Comparison of ENCODE assay signal across 8 cellular contexts in the genomic region with DNA sequence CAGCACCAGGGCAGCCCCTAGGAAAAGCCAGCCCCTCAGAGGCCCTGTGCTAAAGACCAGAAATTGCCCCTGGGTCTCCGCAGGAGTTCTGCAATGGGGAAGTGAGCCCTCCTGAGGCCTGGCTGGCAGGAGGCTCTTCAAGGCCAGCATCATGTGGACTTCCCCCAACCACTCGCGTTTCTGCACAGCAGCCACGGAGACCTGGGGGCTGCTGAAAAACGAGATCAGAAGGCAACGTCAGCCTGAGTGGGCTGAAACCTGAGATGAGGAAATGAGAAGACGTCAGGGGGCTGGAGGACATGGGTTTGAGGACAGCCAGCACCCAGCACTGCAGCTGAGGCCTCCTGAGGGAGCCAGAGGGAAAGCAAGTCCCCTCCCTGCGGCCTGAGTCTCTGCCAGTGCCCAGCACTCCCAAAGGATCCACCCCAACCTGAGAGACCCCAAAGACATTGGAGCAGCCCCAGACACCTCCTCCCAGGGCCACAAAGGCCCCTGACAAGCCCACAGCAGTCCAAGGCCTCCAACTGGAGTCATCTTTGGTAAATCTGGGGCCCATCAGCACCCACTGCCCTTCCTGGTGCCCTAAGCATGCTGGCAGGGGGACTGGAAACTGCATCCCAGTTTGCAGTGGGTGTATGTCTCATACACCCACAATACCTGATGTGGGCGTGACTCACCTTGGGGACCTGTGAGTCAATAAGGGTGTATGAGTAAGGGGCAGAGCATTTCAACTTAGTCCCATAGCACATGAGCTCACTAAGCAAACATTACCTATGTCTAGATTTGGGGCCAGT. TPM values are rescaled to one million over a fixed set of nuclear protein-coding genes. Genes with fewer than 3 reads are reported as not detected.
DNase-seq lines count a peak whose midpoint lies in the region; ATAC-seq, FAIRE-seq and TF ChIP-seq lines count a peak whose summit lies in the region.
"Had no signal": no experiment of that assay in that cellular context is flagged by ENCODE, and none has a peak within 500 bp of the region (broad histone marks: within the 10 kb centered on the region; RNA-seq: fewer than 3 reads in every experiment).

No MANE protein-coding gene starts in this region.

- peak overlapping the region; percentile 94 for H3K27ac Mint-ChIP-seq in stimulated activated memory B cell treated with anti-CD40 and anti-IgM and Interleukin-4, amounts not matched to agents 10 μg/mL and 1 μg/mL and 100 μg/mL, for 72 hours

- H3K14ac ChIP-seq in H1 (ENCODE audit: insufficient read length) = no peak overlapping the region

- no peaks in the 10 kb centered on the region for H3K79me2 ChIP-seq in H1 (ENCODE audit: control insufficient read depth in 1 of 2, insufficient read depth in 2 of 2, low read length in 2 of 2)

- no peaks in the 10 kb centered on the region for H4K20me1 ChIP-seq in H1 (replicated peaks in 1 of 2; ENCODE audit: control insufficient read depth in 1 of 2, insufficient read depth in 2 of 2, low read length in 2 of 2)

- no peaks in the 10 kb centered on the region for H3K27me3 ChIP-seq in Peyer's patch
- no peaks in the 10 kb centered on the region for H3K27me3 ChIP-seq in H1 (replicated peaks in 1 of 4; ENCODE audit: control insufficient read depth in 3 of 4, extremely low read depth in 1 of 4, insufficient read depth in 3 of 4, low read length in 3 of 4)
- no peaks in the 10 kb centered on the region for H3K27me3 ChIP-seq in upper lobe of left lung

- peak overlapping the region; percentile 51 for H3K4me3 Mint-ChIP-seq in stimulated activated memory B cell treated with anti-CD40 and anti-IgM and Interleukin-4, amounts not matched to agents 10 μg/mL and 1 μg/mL and 100 μg/mL, for 72 hours

- H3K9me3 ChIP-seq in HEK293 (ENCODE audit: control insufficient read depth, insufficient read depth, low read depth, low read length) = no peaks in the 10 kb centered on the region
- H3K9me3 ChIP-seq in Peyer's patch = no peaks in the 10 kb centered on the region
- H3K9me3 ChIP-seq in H1 (ENCODE audit: insufficient read depth in 2 of 2, low read depth in 1 of 2, low read length in 1 of 2) = no peaks in the 10 kb centered on the region
- no peaks in the 10 kb centered on the region for H3K9me3 ChIP-seq in upper lobe of left lung

- H4K91ac ChIP-seq in H1 (replicated peaks; ENCODE audit: insufficient read length, low read length) = no peak overlapping the region

- H2AFZ ChIP-seq in H1 (ENCODE audit: low read length) = no peak overlapping the region; the same call in 1 of the 2 replicates

- no peaks in the 10 kb centered on the region for H3K36me3 Mint-ChIP-seq in stimulated activated memory B cell treated with anti-CD40 and anti-IgM and Interleukin-4, amounts not matched to agents 10 μg/mL and 1 μg/mL and 100 μg/mL, for 72 hours

- H2BK12ac ChIP-seq in H1 (ENCODE audit: low read depth, low read length) = peak overlapping the region; percentile 50; the same call in 1 of the 2 replicates

- H3K18ac ChIP-seq in H1 (ENCODE audit: extremely low read depth, low read length) = peak overlapping the region; percentile 1

- H3K27ac ChIP-seq in HEK293 (ENCODE audit: extremely low read depth, low read depth, low read length) (no peak overlapping the region), Peyer's patch (peak overlapping the region in 3 of 4 donors; percentile 22 to 83 (median 80)), H1 (ENCODE audit: low read depth, low read length) (no peak overlapping the region), upper lobe of left lung (no peak overlapping the region)

- no peaks in the 10 kb centered on the region for H3K79me1 ChIP-seq in H1 (ENCODE audit: low read depth, low read length)

- H2BK15ac ChIP-seq in H1 (ENCODE audit: low read length) = 0 out of 2 replicates have a peak overlapping the region, but pooled peaks have one; percentile 1

- WGBS in H1 (ENCODE audit: extremely low coverage in 1 of 2, insufficient coverage in 1 of 2, insufficient read length in 1 of 2, insufficient replicate concordance in 2 of 2, low coverage in 1 of 2, low lambda C conversion rate in 2 of 2, missing lambda C conversion rate in 1 of 2), 2 experiments = 83% methylated on average over 9 of the region's 9 CpGs; no CpG with 5 or more reads in 1 of the 2 experiments
- WGBS in upper lobe of left lung, 2 donors = 67 to 74% methylated on average over 7 to 9 of the region's 9 CpGs

- no peak overlapping the region for H4K5ac ChIP-seq in H1 (ENCODE audit: insufficient read length, low read depth, low read length)

- H3K4me1 Mint-ChIP-seq in stimulated activated memory B cell treated with anti-CD40 and anti-IgM and Interleukin-4, amounts not matched to agents 10 μg/mL and 1 μg/mL and 100 μg/mL, for 72 hours = peaks cover 92% of the 10 kb centered on the region

- no peak for TF ChIP-seq RAD21 in H1 (IDR thresholded peaks at IDR 0.05 in 1 of 2, conservative IDR thresholded peaks at IDR 0.05 in 1 of 2; ENCODE audit: low read depth in 2 of 2, low read length in 2 of 2)

- H3K9ac ChIP-seq in H1 (replicated peaks in 1 of 4; ENCODE audit: extremely low read depth in 1 of 4, low read depth in 3 of 4, low read length in 3 of 4) = no peak overlapping the region

- no peaks in the 10 kb centered on the region; the same call in 1 of the 2 replicates for H3K23me2 ChIP-seq in H1 (ENCODE audit: low read depth, low read length)

- H3K4me1 ChIP-seq in HEK293 (ENCODE audit: control insufficient read depth, insufficient read depth, low read length) = no peaks in the 10 kb centered on the region
- H3K4me1 ChIP-seq in Peyer's patch = peaks cover 0 to 38% (median 22%) of the 10 kb centered on the region in 4 donors
- peaks cover 0 to 12% (median 7%) of the 10 kb centered on the region in 4 experiments; a peak in 4 of 7 replicates for H3K4me1 ChIP-seq in H1 (replicated peaks in 1 of 4; ENCODE audit: control insufficient read depth in 3 of 4, insufficient read depth in 4 of 4, low read length in 3 of 4)
- H3K4me1 ChIP-seq in upper lobe of left lung = peaks cover 0 to 2% (median 0%) of the 10 kb centered on the region in 4 donors

- H3K9me3 Mint-ChIP-seq in stimulated activated memory B cell treated with anti-CD40 and anti-IgM and Interleukin-4, amounts not matched to agents 10 μg/mL and 1 μg/mL and 100 μg/mL, for 72 hours = no peaks in the 10 kb centered on the region

- TF ChIP-seq EP300 in H1 (IDR thresholded peaks at IDR 0.05; ENCODE audit: borderline replicate concordance in 1 of 2, low read depth in 2 of 2, low read length in 2 of 2) = no peak
- no peak for TF ChIP-seq EP300 in upper lobe of left lung (IDR thresholded peaks at IDR 0.05)

- TF ChIP-seq CTCF in HEK293 (tag by site-specific recombination; IDR thresholded peaks at IDR 0.05) (no peak), Peyer's patch (IDR thresholded peaks at IDR 0.05) (no peak), H1 (IDR thresholded peaks at IDR 0.05; ENCODE audit: control extremely low read depth in 1 of 3, insufficient read depth in 1 of 3, low read depth in 1 of 3, low read length in 3 of 3) (no peak), upper lobe of left lung (IDR thresholded peaks at IDR 0.05) (no peak)

- H3K4ac ChIP-seq in H1 (replicated peaks; ENCODE audit: insufficient read length, low read depth, low read length) = no peak overlapping the region

- no peaks in the 10 kb centered on the region for H3K27me3 Mint-ChIP-seq in stimulated activated memory B cell treated with anti-CD40 and anti-IgM and Interleukin-4, amounts not matched to agents 10 μg/mL and 1 μg/mL and 100 μg/mL, for 72 hours

- no peak overlapping the region for H3K4me2 ChIP-seq in H1 (ENCODE audit: insufficient read depth in 1 of 2, low read depth in 2 of 2, low read length in 2 of 2)

- DNase-seq in Peyer's patch (peak in 2 of 3 donors; percentile 82 to 83), H1 (ENCODE audit: low read depth in 1 of 2, low spot score in 2 of 2) (no peak), upper lobe of left lung (no peak)
- DNase-seq in effector CD8-positive, alpha-beta T cell (lab: John Stamatoyannopoulos, UW) = no peak

- TF ChIP-seq POLR2A in Peyer's patch (IDR thresholded peaks at IDR 0.05) (no peak), H1 (IDR thresholded peaks at IDR 0.05; ENCODE audit: control extremely low read depth in 1 of 2, low read depth in 2 of 2, low read length in 2 of 2) (no peak), upper lobe of left lung (IDR thresholded peaks at IDR 0.05) (no peak)

- H4K8ac ChIP-seq in H1 (ENCODE audit: extremely low read depth, insufficient read depth, low read length) = no peak overlapping the region; the same call in 1 of the 2 replicates

- no peak overlapping the region for H2BK5ac ChIP-seq in H1 (ENCODE audit: low read depth, low read length)

- H2AK5ac ChIP-seq in H1 (ENCODE audit: low read depth, low read length) = no peak overlapping the region

- no peak overlapping the region for H3K23ac ChIP-seq in H1 (ENCODE audit: insufficient read length)

- peak; percentile 40 for ATAC-seq in GM18498 (IDR thresholded peaks at IDR 0.05; ENCODE audit: unreplicated experiment)
- peak; percentile 80 for ATAC-seq in stimulated activated memory B cell treated with anti-CD40 and anti-IgM and Interleukin-4, amounts not matched to agents 10 μg/mL and 1 μg/mL and 100 μg/mL, for 72 hours
- ATAC-seq in upper lobe of left lung (ENCODE audit: low FRiP score in 2 of 2) = no peak

- H2BK120ac ChIP-seq in H1 (replicated peaks; ENCODE audit: low read depth, low read length) = no peak overlapping the region

- H3K56ac ChIP-seq in H1 (replicated peaks; ENCODE audit: insufficient read length, low read depth, low read length) = no peak overlapping the region

- H2BK20ac ChIP-seq in H1 (ENCODE audit: low read length) = no peak overlapping the region

- H3K36me3 ChIP-seq in HEK293 (ENCODE audit: control insufficient read depth in 2 of 2, insufficient read depth in 1 of 2, low read length in 2 of 2) = no peaks in the 10 kb centered on the region
- H3K36me3 ChIP-seq in Peyer's patch = no peaks in the 10 kb centered on the region
- no peaks in the 10 kb centered on the region for H3K36me3 ChIP-seq in H1 (ENCODE audit: control insufficient read depth in 2 of 4, insufficient read depth in 4 of 4, low read length in 3 of 4)
- H3K36me3 ChIP-seq in upper lobe of left lung = no peaks in the 10 kb centered on the region

- CTCF ChIA-PET in HEK293 (lab: Yijun Ruan, JAX) (interaction anchor here (0.6 to 3.1 kb wide), 6 partner anchors 12 to 1017 kb away, joined by 3 to 14 read pairs (median 4); no protein-coding TSS in a partner anchor), H1 (lab: Charles Lee; ENCODE audit: partially characterized antibody) (interaction anchor here (0.7 to 36.8 kb wide), 6 partner anchors 9 to 40 kb away, joined by 3 to 1311 read pairs (median 14); partner anchors contain the start of gene SEMA7A)

- no peak for FAIRE-seq in H1 (lab: Jason Lieb, UNC)

- no peak overlapping the region for H3K4me3 ChIP-seq in HEK293 (ENCODE audit: low read depth, low read length)
- no peak overlapping the region for H3K4me3 ChIP-seq in Peyer's patch
- no peak overlapping the region for H3K4me3 ChIP-seq in H1 (ENCODE audit: extremely low read depth in 1 of 4, insufficient read depth in 2 of 4, low read depth in 3 of 4, low read length in 4 of 4)
- H3K4me3 ChIP-seq in upper lobe of left lung = no peak overlapping the region

- POLR2A ChIA-PET in HEK293 (lab: Yijun Ruan, JAX) = interaction anchor here (0.6 to 1.1 kb wide), 2 partner anchors 10 to 75 kb away, joined by 3 read pairs; no protein-coding TSS in a partner anchor
- POLR2A ChIA-PET in H1 (lab: Charles Lee; ENCODE audit: partially characterized antibody) = no interaction called here

RNA-seq across cellular contexts. Expression of gene CYP11A1, which starts 29.2 kb away (rescaled TPM):
- total RNA-seq in Peyer's patch (1 to 10 TPM in 3 of 4 donors, under 1 TPM in 1; 0.88 to 6.6 (median 3.3) TPM), upper lobe of left lung (1 to 10 TPM in 4 of 6 donors, under 1 TPM in 1, not detected in 1; 0.91 to 8.4 (median 1.1) TPM)
- total RNA-seq in H1 (2021; fragmentation: NEBNext Ultra II Directional; extraction: Animal tissue kit (Norgen Biotek cat#: 25700)) = 1.9 and 3.3 TPM in 2 replicates
- polyA plus RNA-seq in H1 (2011; rRNA removed) = 7.2 and 7.5 TPM in 2 replicates
- polyA plus RNA-seq in H1 (2011; cell fraction: cytosol; rRNA removed) = 6.9 TPM
- polyA plus RNA-seq in H1 (2011; cell fraction: nucleus; rRNA removed) = 7.1 TPM
- polyA plus RNA-seq in H1 (2012, experiment 1 of 2) = 3.6 to 5.9 TPM (median 4.9 TPM) in 4 replicates
- polyA plus RNA-seq in H1 (2012, experiment 2 of 2) = 4.9 TPM
- polyA plus RNA-seq in H1 (2013, experiment 1 of 2) = 2.0 TPM
- polyA plus RNA-seq in H1 (2013, experiment 2 of 2) = 2.0 TPM
- 6.3 and 7.6 TPM in 2 replicates for polyA minus RNA-seq in H1 (2011; rRNA and poly(A)+ RNA removed)
- polyA minus RNA-seq in H1 (2011; cell fraction: cytosol; rRNA and poly(A)+ RNA removed) = 4.3 TPM
- 2.8 TPM for polyA minus RNA-seq in H1 (2011; cell fraction: nucleus; rRNA and poly(A)+ RNA removed)
- total RNA-seq: pulmonary artery endothelial cell had no signal

RNA-seq across cellular contexts. Expression of gene SEMA7A, which starts 37.1 kb away (rescaled TPM):
- total RNA-seq in Peyer's patch (10 to 100 TPM in 1 of 4 donors, 1 to 10 TPM in 3; 1.5 to 42.9 (median 1.6) TPM), upper lobe of left lung (1 to 10 TPM; 1.0 to 9.1 (median 5.3) TPM)
- 14.6 and 15.0 TPM in 2 replicates for total RNA-seq in H1 (2021; fragmentation: NEBNext Ultra II Directional; extraction: Animal tissue kit (Norgen Biotek cat#: 25700))
- polyA plus RNA-seq in H1 (2011; rRNA removed) = 10.7 and 13.4 TPM in 2 replicates
- polyA plus RNA-seq in H1 (2011; cell fraction: cytosol; rRNA removed) = 10.9 TPM
- polyA plus RNA-seq in H1 (2011; cell fraction: nucleus; rRNA removed) = 19.2 TPM
- polyA plus RNA-seq in H1 (2012, experiment 1 of 2) = 10.5 to 14.0 TPM (median 12.0 TPM) in 4 replicates
- polyA plus RNA-seq in H1 (2012, experiment 2 of 2) = 11.5 TPM
- 16.7 TPM for polyA plus RNA-seq in H1 (2013, experiment 1 of 2)
- 16.7 TPM for polyA plus RNA-seq in H1 (2013, experiment 2 of 2)
- polyA minus RNA-seq in H1 (2011; rRNA and poly(A)+ RNA removed) = 10.7 and 12.5 TPM in 2 replicates
- polyA minus RNA-seq in H1 (2011; cell fraction: cytosol; rRNA and poly(A)+ RNA removed) = 4.6 TPM
- 9.5 TPM for polyA minus RNA-seq in H1 (2011; cell fraction: nucleus; rRNA and poly(A)+ RNA removed)

Comparison
In these comparisons a context has a peak if more than half of its experiments do, and no peak if none do; other contexts are left out.
1. ATAC-seq: peak in GM18498 (single experiment) and stimulated activated memory B cell treated with anti-CD40 and anti-IgM and Interleukin-4, amounts not matched to agents 10 μg/mL and 1 μg/mL and 100 μg/mL, for 72 hours (single experiment); none in upper lobe of left lung (0 of 2).
2. H3K27ac ChIP-seq: peak in Peyer's patch (3 of 4); none in HEK293 (single experiment), H1 (single experiment) and upper lobe of left lung (0 of 4).
3. DNase-seq: peak in Peyer's patch (2 of 3); none in H1 (0 of 2), effector CD8-positive, alpha-beta T cell (single experiment) and upper lobe of left lung (0 of 2).